ENCODE assay signal across 19 cellular contexts in the genomic region with DNA sequence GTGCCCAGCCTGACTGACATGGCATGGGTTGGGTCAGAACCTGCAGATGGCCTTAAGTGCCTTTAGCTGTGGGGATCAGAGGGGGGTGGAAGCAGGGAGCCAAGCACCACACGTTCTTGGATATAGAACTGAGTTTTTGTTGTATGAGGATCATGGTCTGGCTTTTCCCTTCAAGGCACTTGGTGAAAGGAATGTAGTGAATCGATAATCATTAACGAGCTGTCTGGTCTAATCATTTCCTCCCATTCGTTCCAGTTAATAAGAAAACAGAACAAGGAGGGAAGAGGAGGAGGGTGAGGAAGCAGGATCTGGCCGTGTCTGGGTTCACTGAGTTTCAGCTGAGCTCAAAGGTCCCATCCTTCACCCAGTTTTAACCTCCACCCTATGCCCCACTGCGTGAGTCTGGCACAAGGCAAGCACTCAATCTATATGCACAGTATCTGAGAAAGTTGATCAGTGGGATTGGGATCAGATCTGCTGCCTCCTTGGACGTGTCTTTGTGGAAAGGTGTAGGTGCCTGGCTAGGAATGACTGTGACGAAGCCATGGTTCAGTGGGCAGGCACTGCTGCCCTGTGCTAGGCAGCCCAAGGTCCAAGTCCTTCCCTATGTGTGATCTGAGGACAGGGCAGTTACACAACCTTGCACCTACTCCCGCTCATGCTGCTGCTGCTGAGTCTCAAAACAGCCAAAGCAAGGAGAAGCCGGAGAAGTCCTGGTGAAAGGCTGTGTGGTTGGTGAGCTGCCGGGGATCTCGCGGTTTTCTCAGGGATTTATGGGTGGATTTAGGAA. TPM values are rescaled to one million over a fixed set of nuclear protein-coding genes. Genes with fewer than 3 reads are reported as not detected.
DNase-seq lines count a peak whose midpoint lies in the region; ATAC-seq, FAIRE-seq and TF ChIP-seq lines count a peak whose summit lies in the region.
"Had no signal": no experiment of that assay in that cellular context is flagged by ENCODE, and none has a peak within 500 bp of the region (broad histone marks: within the 10 kb centered on the region; RNA-seq: fewer than 3 reads in every experiment).

No MANE protein-coding gene starts in this region.

- H3K9me3 ChIP-seq in HEK293 (ENCODE audit: control insufficient read depth, insufficient read depth, low read depth, low read length), result no peaks in the 10 kb centered on the region
- no peaks in the 10 kb centered on the region for H3K9me3 ChIP-seq in duodenal mucosa (ENCODE audit: control insufficient read depth in 1 of 2, low read length in 2 of 2)
- H3K9me3 ChIP-seq in HepG2 (ENCODE audit: low read length), result no peaks in the 10 kb centered on the region
- no peaks in the 10 kb centered on the region for H3K9me3 ChIP-seq in small intestine (ENCODE audit: control insufficient read depth, low read depth)

- TF ChIP-seq CTCF in HEK293 (tag by site-specific recombination; IDR thresholded peaks at IDR 0.05), result no peak
- no peak for TF ChIP-seq CTCF in HepG2 (CRISPR knock-in tag; IDR thresholded peaks at IDR 0.05)

- H3K4me3 ChIP-seq in HEK293 (ENCODE audit: low read depth, low read length) (no peak overlapping the region), duodenal mucosa (ENCODE audit: low read depth in 1 of 2, low read length in 2 of 2) (peak overlapping the region; percentile 9 to 62), HepG2 (replicated peaks in 1 of 3; ENCODE audit: insufficient read depth in 1 of 3, low read depth in 2 of 3, low read length in 3 of 3) (no peak overlapping the region), small intestine (ENCODE audit: low read depth in 1 of 2, low read length in 2 of 2) (peak overlapping the region in 1 of 2 donors; percentile 47)

- no peak for TF ChIP-seq RAD21 in HepG2 (CRISPR knock-in tag; IDR thresholded peaks at IDR 0.05)

- ATAC-seq in HepG2 (peak; percentile 89), GM21825 (IDR thresholded peaks at IDR 0.05; ENCODE audit: unreplicated experiment) (no peak), HG03439 (IDR thresholded peaks at IDR 0.05; ENCODE audit: unreplicated experiment) (no peak)

- no peak for TF ChIP-seq POLR2A in HepG2 (IDR thresholded peaks at IDR 0.05; ENCODE audit: insufficient read depth in 1 of 2, low read depth in 2 of 2, low read length in 2 of 2)

- H3K9ac ChIP-seq in duodenal mucosa (ENCODE audit: low read depth in 1 of 2, low read length in 2 of 2), result peak overlapping the region in 1 of 2 donors; percentile 44
- H3K9ac ChIP-seq in HepG2 (ENCODE audit: insufficient read depth, low read depth, low read length), result no peak overlapping the region

- H3K4me1 ChIP-seq in HEK293 (ENCODE audit: control insufficient read depth, insufficient read depth, low read length) (peaks cover 5% of the 10 kb centered on the region; the same call in 1 of the 2 replicates), duodenal mucosa (ENCODE audit: control insufficient read depth in 1 of 2, insufficient read depth in 2 of 2, low read length in 2 of 2) (peaks cover 13 to 27% of the 10 kb centered on the region in 2 donors), HepG2 (ENCODE audit: insufficient read depth, low read length) (peaks cover 11% of the 10 kb centered on the region), small intestine (ENCODE audit: control insufficient read depth in 2 of 2, insufficient read depth in 1 of 2, low read depth in 1 of 2, low read length in 1 of 2) (peaks cover 0 to 7% of the 10 kb centered on the region in 2 donors)

- TF ChIP-seq EP300 in HepG2 (IDR thresholded peaks at IDR 0.05; ENCODE audit: low read depth in 2 of 2, low read length in 2 of 2) (no peak), HepG2 (CRISPR knock-in tag; IDR thresholded peaks at IDR 0.05; ENCODE audit: borderline replicate concordance) (no peak)

- H3K27ac ChIP-seq in HEK293 (ENCODE audit: extremely low read depth, low read depth, low read length) (no peak overlapping the region), duodenal mucosa (ENCODE audit: low read depth, low read length) (peak overlapping the region; percentile 54), HepG2 (ENCODE audit: extremely low read length, insufficient read depth, low read length) (no peak overlapping the region), small intestine (ENCODE audit: low read depth in 1 of 2, low read length in 1 of 2) (peak overlapping the region; percentile 37 to 81)
- H3K27ac ChIP-seq: RWPE1 had no signal

- in situ Hi-C loops in HepG2 (cut with HindIII; ENCODE audit: extremely low pct_ligation_motif_present, low pct_unique_long_range_greater_than_20kb), result no loop called here

- no peaks in the 10 kb centered on the region for H3K79me2 ChIP-seq in HepG2 (ENCODE audit: insufficient read depth, low read length)

- H3K27me3 ChIP-seq in duodenal mucosa (ENCODE audit: control insufficient read depth in 1 of 2, insufficient read depth in 2 of 2, low read length in 2 of 2) (no peaks in the 10 kb centered on the region), HepG2 (ENCODE audit: control insufficient read depth in 1 of 2, insufficient read depth in 2 of 2, low read length in 2 of 2) (0 out of 5 replicates have a peak, but pooled peaks cover 0 to 7% of the 10 kb centered on the region in 2 experiments), small intestine (ENCODE audit: control insufficient read depth in 2 of 2, insufficient read depth in 2 of 2, low read length in 2 of 2) (no peaks in the 10 kb centered on the region)

- POLR2A ChIA-PET in HEK293 (lab: Yijun Ruan, JAX) (no interaction called here), HepG2 (lab: Yijun Ruan, JAX) (no interaction called here)

- peak; percentile 4 for FAIRE-seq in HepG2 (lab: Jason Lieb, UNC)
- FAIRE-seq in small intestine (lab: Jason Lieb, UNC), result no peak
- FAIRE-seq in GM19239 (lab: Jason Lieb, UNC), result no peak
- FAIRE-seq: HTR-8/SVneo had no signal

- WGBS in HepG2 (ENCODE audit: low lambda C conversion rate), result 6% methylated on average over 12 of the region's 13 CpGs
- WGBS in small intestine, 3 donors, result 14 to 58% (median 31%) methylated on average over 13 of the region's 13 CpGs

- DNase-seq in HepG2 (ENCODE audit: low spot score) (no peak), small intestine (peak; percentile 92), NCI-H2227 treated with DMSO at 0.1 percent for 48 hours (lab: John Stamatoyannopoulos, UW) (no peak), GM19239 (ENCODE audit: insufficient read length, low spot score) (no peak)
- DNase-seq: CD4-positive, CD25-positive, alpha-beta regulatory T cell; DMS79; GOT3; HFFc6; NCI-H1417; NCI-H187 treated with DMSO at 0.1 percent for 48 hours; NCI-H446; NK-92 treated with Interleukin-12 subunit alpha and Interleukin-12 subunit beta, amount 100 ng/mL, for 24 hours; OCI-M1 had no signal

- intact Hi-C loops in HepG2 (cut with micrococcal nuclease; ENCODE audit: unreplicated experiment), result no loop called here

- BruUV-seq in HepG2 (replicated peaks; lab: Mats Ljungman, UMichigan), result no TSS peak

- H3K4me2 ChIP-seq in HepG2 (ENCODE audit: low read depth, low read length), result 0 out of 2 replicates have a peak overlapping the region, but pooled peaks have one; percentile 3

- H3K36me3 ChIP-seq in HEK293 (ENCODE audit: control insufficient read depth in 2 of 2, insufficient read depth in 1 of 2, low read length in 2 of 2) (no peaks in the 10 kb centered on the region), duodenal mucosa (ENCODE audit: control insufficient read depth in 1 of 2, insufficient read depth in 2 of 2, low read length in 2 of 2) (no peaks in the 10 kb centered on the region), HepG2 (replicated peaks in 1 of 2; ENCODE audit: control insufficient read depth in 1 of 2, insufficient read depth in 2 of 2, low read length in 2 of 2) (no peaks in the 10 kb centered on the region), small intestine (ENCODE audit: control insufficient read depth in 2 of 2, insufficient read depth in 2 of 2, low read length in 2 of 2) (no peaks in the 10 kb centered on the region)

- no peak overlapping the region for H2AFZ ChIP-seq in HepG2 (ENCODE audit: low read length)

- CTCF ChIA-PET in HEK293 (lab: Yijun Ruan, JAX), result interaction anchor here (0.5 kb wide), 1 partner anchor 247 kb away, joined by 3 read pairs; no protein-coding TSS in a partner anchor
- CTCF ChIA-PET in HepG2 (lab: Yijun Ruan, JAX; ENCODE audit: low intra/inter-chr PET ratio, low total read pairs), result no interaction called here

- no peaks in the 10 kb centered on the region for H4K20me1 ChIP-seq in HepG2 (ENCODE audit: insufficient read depth, low read length)

TF ChIP-seq in HEK293, 187 proteins besides CTCF, POLR2A, EP300 and RAD21 (continues in another document):
- TF ChIP-seq ZIC2 (tag by site-specific recombination; IDR thresholded peaks at IDR 0.05) (peak; percentile 31; the same call in 1 of the 2 replicates), ZNF558 (tag by site-specific recombination; IDR thresholded peaks at IDR 0.05) (no peak), ZBTB17 (tag by site-specific recombination; IDR thresholded peaks at IDR 0.05) (peak; percentile 40; the same call in 1 of the 2 replicates)

RNA-seq across cellular contexts. Expression of gene GALNT14, which starts 54.8 kb away (rescaled TPM):
- not detected in 2 replicates for total RNA-seq in HepG2 (2016; rRNA removed; fragmentation: Illumina TruSeq; extraction: Trizol)
- not detected in 2 replicates for total RNA-seq in HepG2 (2016; cell fraction: cytosol; rRNA removed; fragmentation: Illumina TruSeq; extraction: Trizol; ENCODE audit: low read depth)
- total RNA-seq in HepG2 (2016; cell fraction: insoluble cytoplasmic fraction; rRNA removed; fragmentation: Illumina TruSeq; extraction: Trizol), result not detected in 2 replicates
- not detected in 2 replicates for total RNA-seq in HepG2 (2016; cell fraction: membrane; rRNA removed; fragmentation: Illumina TruSeq; extraction: Trizol)
- not detected in 2 replicates for total RNA-seq in HepG2 (2016; cell fraction: nucleus; rRNA removed; fragmentation: Illumina TruSeq; extraction: Trizol)
- polyA plus RNA-seq in HepG2 (2011; rRNA removed), result not detected in 2 replicates
- not detected in 2 replicates for polyA plus RNA-seq in HepG2 (2011; cell fraction: cytosol; rRNA removed)
- not detected in 2 replicates for polyA plus RNA-seq in HepG2 (2011; cell fraction: nucleus; rRNA removed)
- not detected in 2 replicates for polyA plus RNA-seq in HepG2 (2012)
- polyA plus RNA-seq in HepG2 (2016; cell fraction: cytosol; fragmentation: Illumina TruSeq; extraction: Trizol; ENCODE audit: low read depth), result not detected in 2 replicates
- polyA plus RNA-seq in HepG2 (2016; cell fraction: insoluble cytoplasmic fraction; fragmentation: Illumina TruSeq; extraction: Trizol; ENCODE audit: low read depth), result not detected in 2 replicates
- polyA plus RNA-seq in HepG2 (2016; cell fraction: membrane; fragmentation: Illumina TruSeq; extraction: Trizol; ENCODE audit: low read depth), result not detected in 2 replicates
- not detected in 2 replicates for polyA plus RNA-seq in HepG2 (2016; cell fraction: nucleus; fragmentation: Illumina TruSeq; extraction: Trizol; ENCODE audit: insufficient read depth, low read depth)
- polyA minus RNA-seq in HepG2 (2011; rRNA and poly(A)+ RNA removed; ENCODE audit: low replicate concordance), result 0.26 TPM in 1 of 2 replicates, not detected in the other
- not detected in 2 replicates for polyA minus RNA-seq in HepG2 (2011; cell fraction: cytosol; rRNA and poly(A)+ RNA removed)
- polyA minus RNA-seq in HepG2 (2011; cell fraction: nucleus; rRNA and poly(A)+ RNA removed), result not detected in 2 replicates
- 1 to 10 TPM in 2 of 3 donors, not detected in 1; 2.2 to 8.2 TPM for polyA plus RNA-seq in small intestine
- total RNA-seq: CD4-positive, CD25-positive, alpha-beta regulatory T cell had no signal
- polyA plus RNA-seq: CD4-positive, CD25-positive, alpha-beta regulatory T cell had no signal

Comparison
In these comparisons a context has a peak if more than half of its experiments do, and no peak if none do; other contexts are left out.
1. H3K27ac ChIP-seq: peak in duodenal mucosa (single experiment) and small intestine (2 of 2); none in HEK293 (single experiment) and HepG2 (single experiment).
2. H3K4me3 ChIP-seq: peak in duodenal mucosa (2 of 2); none in HEK293 (single experiment) and HepG2 (0 of 3).
3. Of the 63 proteins assayed by ChIP-seq in both HepG2 and HEK293: peak only in HepG2: ZNF121 and ZNF549; only in HEK293: none; in both: none; in neither: 61.